Comparison of ENCODE assay signal across 10 cellular contexts in the genomic region with DNA sequence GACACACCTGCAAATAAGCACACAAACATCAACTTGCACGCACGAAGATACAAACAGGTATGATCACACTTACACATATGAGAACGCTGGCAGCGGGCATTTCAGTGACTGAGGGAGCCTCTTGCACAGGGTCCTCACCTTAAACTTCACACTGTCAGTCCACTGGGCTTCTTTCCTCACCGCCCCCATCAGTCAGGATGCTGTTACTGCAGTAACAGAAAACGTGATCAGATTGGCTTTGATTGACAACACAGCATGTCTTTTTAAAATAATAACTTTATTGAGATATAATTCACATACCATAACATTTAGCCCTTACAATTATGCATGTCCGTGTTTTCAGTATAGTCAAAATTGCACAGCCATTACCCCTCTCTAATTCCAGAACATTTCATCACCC.
DNase-seq lines count a peak whose midpoint lies in the region; ATAC-seq and TF ChIP-seq lines count a peak whose summit lies in the region.
"Had no signal": no experiment of that assay in that cellular context is flagged by ENCODE, and none has a peak within 500 bp of the region (broad histone marks: within the 10 kb centered on the region; RNA-seq: fewer than 3 reads in every experiment).

No MANE protein-coding gene starts in this region.

- DNase-seq in DMS 273 (lab: John Stamatoyannopoulos, UW; ENCODE audit: unreplicated experiment) (peak; percentile 50), DMS 273 treated with DMSO at 0.1 percent for 48 hours (lab: John Stamatoyannopoulos, UW) (no peak), GM12865 (ENCODE audit: low read depth) (peak; percentile 45), RPMI8226 (peak; percentile 25), iPS-NIHi7 (ENCODE audit: extremely low spot score) (peak; percentile 64), NCI-H2029 (lab: John Stamatoyannopoulos, UW) (no peak)
- DNase-seq: 8988T, activated gamma-delta T cell treated with Interleukin-2 at 50 U/mL for 16 hours had no signal

- peak; percentile 58 for TF ChIP-seq CTCF in GM12865 (IDR thresholded peaks at IDR 0.05; ENCODE audit: insufficient read depth, low read depth, low read length, missing control alignments)

- ATAC-seq in HG03457 (IDR thresholded peaks at IDR 0.05; ENCODE audit: unreplicated experiment) (no peak), GM21528 (IDR thresholded peaks at IDR 0.05; ENCODE audit: low FRiP score, unreplicated experiment) (no peak)

- no peak overlapping the region for H3K4me3 ChIP-seq in GM12865 (ENCODE audit: low read depth, low read length)

Comparison
In these comparisons a context has a peak if more than half of its experiments do, and no peak if none do; other contexts are left out.
1. DNase-seq: peak in DMS 273 (single experiment), GM12865 (single experiment), RPMI8226 (single experiment) and iPS-NIHi7 (single experiment); none in DMS 273 treated with DMSO at 0.1 percent for 48 hours (single experiment) and NCI-H2029 (single experiment).